ENCODE assay signal across 1 cellular context in the genomic region with DNA sequence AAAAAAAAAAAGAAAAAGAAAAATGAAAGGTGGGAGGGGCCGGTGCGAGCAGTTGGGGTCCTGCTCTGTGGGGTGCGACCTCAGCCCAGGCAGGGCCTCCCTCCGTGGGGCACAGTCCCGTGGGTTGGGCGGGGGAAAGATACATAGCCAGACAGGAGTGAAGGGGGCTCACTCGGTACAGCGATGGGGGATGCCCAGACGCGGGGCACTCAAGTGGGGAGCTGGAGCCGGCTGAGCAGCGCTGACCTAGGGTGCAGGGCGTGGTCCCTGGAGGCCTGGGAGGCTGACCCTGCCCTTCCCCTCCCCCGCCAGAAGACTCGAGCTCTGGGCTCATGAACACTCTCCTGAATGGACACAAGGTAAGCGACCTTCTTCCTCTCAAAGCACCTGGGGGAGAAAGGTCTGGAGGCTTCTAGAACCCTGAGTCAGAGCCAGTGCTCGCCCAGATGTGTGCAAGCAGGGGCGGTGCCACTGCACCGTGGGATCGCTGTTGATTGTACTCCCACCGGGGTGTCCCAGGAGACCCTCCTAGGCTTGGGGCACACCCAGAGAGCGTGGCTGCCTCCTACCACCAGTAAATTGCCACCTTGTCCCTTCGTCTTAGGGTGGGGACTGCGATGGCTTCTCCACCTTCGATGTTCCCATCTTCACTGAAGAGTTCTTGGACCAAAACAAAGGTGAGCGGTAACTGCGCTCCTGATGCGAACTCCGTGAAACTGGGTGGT.
TF ChIP-seq lines count a peak whose summit lies in the region.

No MANE protein-coding gene starts in this region.

TF ChIP-seq in K562, 482 proteins besides CTCF, POLR2A, EP300 and RAD21:
- TF ChIP-seq, protein P1, sequence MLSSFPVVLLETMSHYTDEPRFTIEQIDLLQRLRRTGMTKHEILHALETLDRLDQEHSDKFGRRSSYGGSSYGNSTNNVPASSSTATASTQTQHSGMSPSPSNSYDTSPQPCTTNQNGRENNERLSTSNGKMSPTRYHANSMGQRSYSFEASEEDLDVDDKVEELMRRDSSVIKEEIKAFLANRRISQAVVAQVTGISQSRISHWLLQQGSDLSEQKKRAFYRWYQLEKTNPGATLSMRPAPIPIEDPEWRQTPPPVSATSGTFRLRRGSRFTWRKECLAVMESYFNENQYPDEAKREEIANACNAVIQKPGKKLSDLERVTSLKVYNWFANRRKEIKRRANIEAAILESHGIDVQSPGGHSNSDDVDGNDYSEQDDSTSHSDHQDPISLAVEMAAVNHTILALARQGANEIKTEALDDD (IDR thresholded peaks at IDR 0.05), result no peak
- TF ChIP-seq SREBF1 (IDR thresholded peaks at IDR 0.05; ENCODE audit: borderline replicate concordance, low read depth, low read length) (no peak), SUPT5H (IDR thresholded peaks at IDR 0.05) (peak; percentile 45; the same call in 1 of the 2 replicates), NR4A1 (CRISPR knock-in tag; IDR thresholded peaks at IDR 0.05) (no peak), NR4A1 (tag; IDR thresholded peaks at IDR 0.05) (no peak), SOX6 (IDR thresholded peaks at IDR 0.05) (no peak)
- TF ChIP-seq, protein P2, sequence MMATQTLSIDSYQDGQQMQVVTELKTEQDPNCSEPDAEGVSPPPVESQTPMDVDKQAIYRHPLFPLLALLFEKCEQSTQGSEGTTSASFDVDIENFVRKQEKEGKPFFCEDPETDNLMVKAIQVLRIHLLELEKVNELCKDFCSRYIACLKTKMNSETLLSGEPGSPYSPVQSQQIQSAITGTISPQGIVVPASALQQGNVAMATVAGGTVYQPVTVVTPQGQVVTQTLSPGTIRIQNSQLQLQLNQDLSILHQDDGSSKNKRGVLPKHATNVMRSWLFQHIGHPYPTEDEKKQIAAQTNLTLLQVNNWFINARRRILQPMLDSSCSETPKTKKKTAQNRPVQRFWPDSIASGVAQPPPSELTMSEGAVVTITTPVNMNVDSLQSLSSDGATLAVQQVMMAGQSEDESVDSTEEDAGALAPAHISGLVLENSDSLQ (IDR thresholded peaks at IDR 0.05), result no peak
- TF ChIP-seq, protein P3, sequence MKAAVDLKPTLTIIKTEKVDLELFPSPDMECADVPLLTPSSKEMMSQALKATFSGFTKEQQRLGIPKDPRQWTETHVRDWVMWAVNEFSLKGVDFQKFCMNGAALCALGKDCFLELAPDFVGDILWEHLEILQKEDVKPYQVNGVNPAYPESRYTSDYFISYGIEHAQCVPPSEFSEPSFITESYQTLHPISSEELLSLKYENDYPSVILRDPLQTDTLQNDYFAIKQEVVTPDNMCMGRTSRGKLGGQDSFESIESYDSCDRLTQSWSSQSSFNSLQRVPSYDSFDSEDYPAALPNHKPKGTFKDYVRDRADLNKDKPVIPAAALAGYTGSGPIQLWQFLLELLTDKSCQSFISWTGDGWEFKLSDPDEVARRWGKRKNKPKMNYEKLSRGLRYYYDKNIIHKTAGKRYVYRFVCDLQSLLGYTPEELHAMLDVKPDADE (conservative IDR thresholded peaks at IDR 0.05; ENCODE audit: control insufficient read depth, low read depth, low read length), result 0 out of 2 replicates have a peak, but pooled peaks have one; percentile 35
- TF ChIP-seq, protein P4, sequence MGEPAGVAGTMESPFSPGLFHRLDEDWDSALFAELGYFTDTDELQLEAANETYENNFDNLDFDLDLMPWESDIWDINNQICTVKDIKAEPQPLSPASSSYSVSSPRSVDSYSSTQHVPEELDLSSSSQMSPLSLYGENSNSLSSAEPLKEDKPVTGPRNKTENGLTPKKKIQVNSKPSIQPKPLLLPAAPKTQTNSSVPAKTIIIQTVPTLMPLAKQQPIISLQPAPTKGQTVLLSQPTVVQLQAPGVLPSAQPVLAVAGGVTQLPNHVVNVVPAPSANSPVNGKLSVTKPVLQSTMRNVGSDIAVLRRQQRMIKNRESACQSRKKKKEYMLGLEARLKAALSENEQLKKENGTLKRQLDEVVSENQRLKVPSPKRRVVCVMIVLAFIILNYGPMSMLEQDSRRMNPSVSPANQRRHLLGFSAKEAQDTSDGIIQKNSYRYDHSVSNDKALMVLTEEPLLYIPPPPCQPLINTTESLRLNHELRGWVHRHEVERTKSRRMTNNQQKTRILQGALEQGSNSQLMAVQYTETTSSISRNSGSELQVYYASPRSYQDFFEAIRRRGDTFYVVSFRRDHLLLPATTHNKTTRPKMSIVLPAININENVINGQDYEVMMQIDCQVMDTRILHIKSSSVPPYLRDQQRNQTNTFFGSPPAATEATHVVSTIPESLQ (CRISPR knock-in tag; IDR thresholded peaks at IDR 0.05), result no peak
TF ChIP-seq in K562: peak in this region for 2.
